In genomic region chr5:163509288-163510040, GRCh38 we compare ENCODE assay signal across 8 cellular contexts. TPM values are rescaled to one million over a fixed set of nuclear protein-coding genes. Genes with fewer than 3 reads are reported as not detected.
A peak's percentile ranks its signal among the peaks of the same experiment; 100 is the strongest.
DNase-seq lines count a peak whose midpoint lies in the region; ATAC-seq, FAIRE-seq and TF ChIP-seq lines count a peak whose summit lies in the region.

No MANE protein-coding gene starts in this region.

- peak overlapping the region; percentile 86 for H3K4me2 ChIP-seq in Karpas-422 (ENCODE audit: low read depth, low read length, poor library complexity, severe bottlenecking)

- no peak overlapping the region for H2AFZ ChIP-seq in Karpas-422 (ENCODE audit: low read length)

- no peaks in the 10 kb centered on the region for H3K9me3 ChIP-seq in Karpas-422 (ENCODE audit: low read length)
- no peaks in the 10 kb centered on the region for H3K9me3 ChIP-seq in lung (ENCODE audit: control insufficient read depth in 2 of 2, insufficient read depth in 1 of 2, low read length in 1 of 2)

- ATAC-seq in lung (ENCODE audit: insufficient read depth, low FRiP score): no peak
- no peak for ATAC-seq in HG02642 (IDR thresholded peaks at IDR 0.05; ENCODE audit: poor library complexity, unreplicated experiment)

- peak overlapping the region in 4 of 5 experiments; percentile 34 to 99 (median 72) for H3K27ac Mint-ChIP-seq in brain

- H3K27ac ChIP-seq in Karpas-422 (ENCODE audit: low read length) (no peak overlapping the region), lung (ENCODE audit: low read depth in 1 of 2, low read length in 1 of 2) (peak overlapping the region; percentile 16 to 53), urinary bladder (ENCODE audit: low read depth) (peak overlapping the region; percentile 78)

- H3K27me3 ChIP-seq in Karpas-422 (ENCODE audit: low read length): no peaks in the 10 kb centered on the region
- no peaks in the 10 kb centered on the region for H3K27me3 ChIP-seq in lung (ENCODE audit: control insufficient read depth, insufficient read depth)

- H3K27me3 Mint-ChIP-seq in brain: peaks cover 7% of the 10 kb centered on the region

- no peak overlapping the region for H3K9ac ChIP-seq in Karpas-422 (ENCODE audit: low read length)

- peak overlapping the region; percentile 22 to 98 (median 95) for H3K4me3 Mint-ChIP-seq in brain

- 22 to 33% methylated on average over 9 of the region's 9 CpGs for WGBS in lung, 2 donors
- 18% methylated on average over 9 of the region's 9 CpGs for WGBS in urinary bladder

- peaks cover 27% of the 10 kb centered on the region for H3K36me3 Mint-ChIP-seq in brain

- H3K36me3 ChIP-seq in Karpas-422 (ENCODE audit: insufficient read depth, low read length): peaks cover 27% of the 10 kb centered on the region
- peaks cover 2 to 7% of the 10 kb centered on the region in 2 donors for H3K36me3 ChIP-seq in lung (ENCODE audit: control insufficient read depth in 2 of 2, insufficient read depth in 2 of 2, low read length in 2 of 2)
- H3K36me3 ChIP-seq in urinary bladder (ENCODE audit: insufficient read depth): peaks cover 3% of the 10 kb centered on the region

- peaks cover 77% of the 10 kb centered on the region for H3K79me2 ChIP-seq in Karpas-422 (ENCODE audit: low read length)

- peaks cover 32% of the 10 kb centered on the region for H3K4me1 ChIP-seq in Karpas-422 (ENCODE audit: low read length)
- peaks cover 8 to 15% of the 10 kb centered on the region in 2 donors for H3K4me1 ChIP-seq in lung (ENCODE audit: control insufficient read depth in 2 of 2, insufficient read depth in 2 of 2, low read length in 2 of 2)
- no peaks in the 10 kb centered on the region for H3K4me1 ChIP-seq in urinary bladder (ENCODE audit: insufficient read depth)

- H4K20me1 ChIP-seq in Karpas-422 (ENCODE audit: insufficient read depth, low read depth, low read length): peaks cover 8% of the 10 kb centered on the region

- DNase-seq in AG09309 (ENCODE audit: low read depth): no peak
- no peak for DNase-seq in Karpas-422
- peak; percentile 39 for DNase-seq in lung (ENCODE audit: low spot score)
- no peak for DNase-seq in frontal cortex (ENCODE audit: low spot score in 2 of 2)
- no peak for DNase-seq in GM19238 (ENCODE audit: insufficient read length, low spot score)

- H3K4me3 ChIP-seq in AG09309 (ENCODE audit: control insufficient read depth, low read depth, low read length): peak overlapping the region; percentile 29
- no peak overlapping the region for H3K4me3 ChIP-seq in Karpas-422 (ENCODE audit: low read length)
- H3K4me3 ChIP-seq in lung: no peak overlapping the region
- H3K4me3 ChIP-seq in urinary bladder (ENCODE audit: low read depth, low read length): no peak overlapping the region

- TF ChIP-seq CTCF in AG09309 (IDR thresholded peaks at IDR 0.05; ENCODE audit: control insufficient read depth, insufficient read depth, low read depth, low read length, missing control alignments) (no peak), brain (conservative IDR thresholded peaks at IDR 0.05) (no peak), lung (IDR thresholded peaks at IDR 0.05; ENCODE audit: control extremely low read depth, extremely low read depth) (no peak)

- no peak for FAIRE-seq in frontal cortex (lab: Jason Lieb, UNC)

- H3K4me1 Mint-ChIP-seq in brain: peaks cover 64% of the 10 kb centered on the region

- H3K9me2 ChIP-seq in Karpas-422 (replicated peaks; ENCODE audit: insufficient read depth, low read length): no peaks in the 10 kb centered on the region

- no peaks in the 10 kb centered on the region for H3K9me3 Mint-ChIP-seq in brain

RNA-seq across cellular contexts. Expression of gene MAT2B, which starts 4.0 kb away (rescaled TPM):
- total RNA-seq in Karpas-422 (2014; rRNA removed; shearing (Covaris generic); ENCODE audit: low replicate concordance): 47.6 and 72.5 TPM in 2 replicates
- 25.7 TPM for polyA plus RNA-seq in brain (ENCODE audit: insufficient read depth, low read depth, low replicate concordance)
- 10 to 100 TPM; 46.6 to 69.7 TPM for total RNA-seq in lung
- 10 to 100 TPM; 34.5 to 58.7 TPM for polyA plus RNA-seq in lung
- 61.9 TPM for total RNA-seq in urinary bladder
- polyA plus RNA-seq in urinary bladder: 58.2 TPM
- 37.1 TPM for total RNA-seq in frontal cortex

RNA-seq across cellular contexts. Expression of gene HMMR, which starts 49.0 kb away (rescaled TPM):
- total RNA-seq in Karpas-422 (2014; rRNA removed; shearing (Covaris generic); ENCODE audit: low replicate concordance): 37.6 and 80.5 TPM in 2 replicates
- polyA plus RNA-seq in brain (ENCODE audit: insufficient read depth, low read depth, low replicate concordance) (7.5 TPM), lung (1 to 10 TPM; 1.1 to 1.7 TPM), urinary bladder (0.67 TPM)
- total RNA-seq in lung (1 to 10 TPM; 1.2 to 9.5 TPM), urinary bladder (29.0 TPM), frontal cortex (2.9 TPM)

RNA-seq across cellular contexts. Expression of gene NUDCD2, which starts 49.6 kb away (rescaled TPM):
- 15.5 and 29.4 TPM in 2 replicates for total RNA-seq in Karpas-422 (2014; rRNA removed; shearing (Covaris generic); ENCODE audit: low replicate concordance)
- 36.3 TPM for polyA plus RNA-seq in brain (ENCODE audit: insufficient read depth, low read depth, low replicate concordance)
- total RNA-seq in lung: 10 to 100 TPM; 15.8 to 25.0 TPM
- 1 to 10 TPM; 3.8 to 7.5 TPM for polyA plus RNA-seq in lung
- 13.1 TPM for total RNA-seq in urinary bladder
- 12.9 TPM for polyA plus RNA-seq in urinary bladder
- total RNA-seq in frontal cortex: 17.5 TPM
